In the genomic region with DNA sequence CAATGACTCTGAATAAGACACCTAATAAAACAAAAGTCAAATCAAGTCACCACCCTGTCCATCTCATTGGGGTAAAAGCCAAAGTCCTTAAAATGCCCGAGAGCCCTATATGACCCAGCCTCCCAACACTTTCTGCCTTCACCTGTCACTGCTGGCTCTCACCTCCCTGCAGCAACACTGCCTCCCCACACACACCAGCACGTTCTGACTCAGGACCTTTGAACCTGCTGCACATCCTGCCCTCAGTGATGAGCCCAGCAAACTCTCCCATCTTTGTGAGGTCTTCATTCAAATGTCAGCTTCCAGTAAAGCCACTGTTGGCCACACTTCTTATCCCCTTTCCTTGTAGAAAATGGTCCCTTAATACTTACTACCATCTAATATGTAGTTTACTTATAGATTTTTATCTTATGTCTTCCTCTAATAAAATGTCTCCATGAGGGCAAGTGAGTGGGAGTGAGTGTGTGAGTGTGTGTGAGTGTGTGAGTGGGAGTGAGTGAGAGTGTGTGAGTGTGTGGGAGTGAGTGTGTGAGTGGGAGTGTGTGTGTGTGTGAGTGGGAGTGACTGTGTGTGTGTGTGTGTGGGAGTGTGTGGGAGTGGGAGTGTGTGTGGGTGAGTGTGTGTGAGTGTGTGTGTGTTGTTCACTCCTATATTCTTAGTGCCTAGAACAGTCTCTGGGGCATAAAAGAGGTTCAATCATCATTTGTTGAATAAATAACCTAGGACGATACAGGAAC, we compare ENCODE assay signal across 20 cellular contexts.
DNase-seq lines count a peak whose midpoint lies in the region; ATAC-seq, FAIRE-seq and TF ChIP-seq lines count a peak whose summit lies in the region.
"Had no signal": no experiment of that assay in that cellular context is flagged by ENCODE, and none has a peak within 500 bp of the region (broad histone marks: within the 10 kb centered on the region; RNA-seq: fewer than 3 reads in every experiment).

No MANE protein-coding gene starts in this region.

- no peaks in the 10 kb centered on the region for H3K27me3 Mint-ChIP-seq in activated CD4-positive, alpha-beta T cell treated with anti-CD3 and anti-CD28 coated beads for 36 hours
- no peaks in the 10 kb centered on the region for H3K27me3 Mint-ChIP-seq in T-helper 17 cell
- H3K27me3 Mint-ChIP-seq in nephron progenitor cell (ENCODE audit: low read depth, poor library complexity): no peaks in the 10 kb centered on the region
- H3K27me3 Mint-ChIP-seq in T-helper 2 cell treated with Interferon-gamma antibody and Interleukin-4, amounts not matched to agents 5 μg/mL and 100 μg/mL, for 36 hours (ENCODE audit: low read depth): no peaks in the 10 kb centered on the region

- no peak overlapping the region for H3K27ac Mint-ChIP-seq in activated CD4-positive, alpha-beta T cell treated with anti-CD3 and anti-CD28 coated beads for 36 hours
- no peak overlapping the region for H3K27ac Mint-ChIP-seq in T-helper 17 cell
- H3K27ac Mint-ChIP-seq in nephron progenitor cell: peak overlapping the region; percentile 80
- H3K27ac Mint-ChIP-seq in T-helper 2 cell treated with Interferon-gamma antibody and Interleukin-4, amounts not matched to agents 5 μg/mL and 100 μg/mL, for 36 hours: no peak overlapping the region
- H3K27ac Mint-ChIP-seq: CD8-positive, alpha-beta T cell had no signal

- H3K9me3 Mint-ChIP-seq in activated CD4-positive, alpha-beta T cell treated with anti-CD3 and anti-CD28 coated beads for 36 hours (ENCODE audit: low read depth): no peaks in the 10 kb centered on the region
- peaks cover 12% of the 10 kb centered on the region for H3K9me3 Mint-ChIP-seq in nephron progenitor cell
- no peaks in the 10 kb centered on the region for H3K9me3 Mint-ChIP-seq in T-helper 2 cell treated with Interferon-gamma antibody and Interleukin-4, amounts not matched to agents 5 μg/mL and 100 μg/mL, for 36 hours
- H3K9me3 Mint-ChIP-seq: CD8-positive, alpha-beta T cell had no signal

- CTCF ChIA-PET in activated CD4-positive, alpha-beta T cell treated with anti-CD3 and anti-CD28 coated beads for 36 hours (lab: Charles Lee): no interaction called here

- peak; percentile 41 for FAIRE-seq in GM12891 (lab: Jason Lieb, UNC)
- FAIRE-seq: GM18507 had no signal

- H3K4me1 Mint-ChIP-seq in activated CD4-positive, alpha-beta T cell treated with anti-CD3 and anti-CD28 coated beads for 36 hours: peaks cover 2% of the 10 kb centered on the region
- no peaks in the 10 kb centered on the region for H3K4me1 Mint-ChIP-seq in T-helper 17 cell
- peaks cover 41% of the 10 kb centered on the region for H3K4me1 Mint-ChIP-seq in nephron progenitor cell
- H3K4me1 Mint-ChIP-seq in T-helper 2 cell treated with Interferon-gamma antibody and Interleukin-4, amounts not matched to agents 5 μg/mL and 100 μg/mL, for 36 hours (ENCODE audit: low read depth): no peaks in the 10 kb centered on the region

- POLR2A ChIA-PET in activated CD4-positive, alpha-beta T cell treated with anti-CD3 and anti-CD28 coated beads for 36 hours (lab: Charles Lee): no interaction called here

- TF ChIP-seq POLR2A in GM12891 (IDR thresholded peaks at IDR 0.05; ENCODE audit: low read depth, low read length): no peak

- peak; percentile 36 for DNase-seq in activated CD4-positive, alpha-beta T cell treated with anti-CD3 and anti-CD28 coated beads for 36 hours
- no peak for DNase-seq in activated CD4-positive, alpha-beta T cell treated with anti-CD3 and anti-CD28 coated beads, Interleukin-2, amount 50 U/mL, for 4 hours
- DNase-seq in GM12891 (ENCODE audit: insufficient read length, low spot score): no peak
- DNase-seq in T-helper 17 cell: no peak
- no peak for DNase-seq in nephron progenitor cell
- DNase-seq in T-helper 2 cell treated with Interferon-gamma antibody and Interleukin-4, amounts not matched to agents 5 μg/mL and 100 μg/mL, for 36 hours (ENCODE audit: low spot score): no peak
- DNase-seq in GDM1 (lab: John Stamatoyannopoulos, UW): no peak
- DNase-seq in central memory CD4-positive, alpha-beta T cell: no peak
- DNase-seq: ACHN; C1 segment of cervical spinal cord; Calu3; CD8-positive, alpha-beta T cell; DMS153; GOT3; KBM-7; NCI-H1092; NCI-H1436 treated with DMSO at 0.1 percent for 48 hours; NCI-H1930; NCI-H2227 treated with DMSO at 0.1 percent for 48 hours had no signal

- intact Hi-C loops in activated CD4-positive, alpha-beta T cell treated with anti-CD3 and anti-CD28 coated beads for 36 hours (cut with DNase I, micrococcal nuclease): no loop called here

- ATAC-seq in activated CD4-positive, alpha-beta T cell treated with anti-CD3 and anti-CD28 coated beads for 36 hours: peak; percentile 73
- ATAC-seq in T-helper 17 cell: no peak
- ATAC-seq: CD8-positive, alpha-beta T cell had no signal

- no peak for TF ChIP-seq CTCF in nephron progenitor cell (IDR thresholded peaks at IDR 0.05)

- H3K4me3 Mint-ChIP-seq in activated CD4-positive, alpha-beta T cell treated with anti-CD3 and anti-CD28 coated beads for 36 hours: no peak overlapping the region
- H3K4me3 Mint-ChIP-seq in T-helper 17 cell: peak overlapping the region; percentile 31
- no peak overlapping the region for H3K4me3 Mint-ChIP-seq in nephron progenitor cell
- no peak overlapping the region for H3K4me3 Mint-ChIP-seq in T-helper 2 cell treated with Interferon-gamma antibody and Interleukin-4, amounts not matched to agents 5 μg/mL and 100 μg/mL, for 36 hours
- H3K4me3 Mint-ChIP-seq: CD8-positive, alpha-beta T cell had no signal

- no peaks in the 10 kb centered on the region for H3K9me3 ChIP-seq in T-helper 17 cell (ENCODE audit: control insufficient read depth, low read length, poor library complexity, severe bottlenecking)

- H3K36me3 Mint-ChIP-seq in activated CD4-positive, alpha-beta T cell treated with anti-CD3 and anti-CD28 coated beads for 36 hours (ENCODE audit: low read depth): no peaks in the 10 kb centered on the region
- H3K36me3 Mint-ChIP-seq in T-helper 17 cell (ENCODE audit: low read depth): no peaks in the 10 kb centered on the region
- no peaks in the 10 kb centered on the region for H3K36me3 Mint-ChIP-seq in nephron progenitor cell (ENCODE audit: low read depth)
- no peaks in the 10 kb centered on the region for H3K36me3 Mint-ChIP-seq in T-helper 2 cell treated with Interferon-gamma antibody and Interleukin-4, amounts not matched to agents 5 μg/mL and 100 μg/mL, for 36 hours (ENCODE audit: low read depth)
- H3K36me3 Mint-ChIP-seq: CD8-positive, alpha-beta T cell had no signal

TF ChIP-seq in GM12891, 5 proteins besides CTCF, POLR2A, EP300 and RAD21:
- TF ChIP-seq TAF1 (IDR thresholded peaks at IDR 0.05; ENCODE audit: low read depth, low read length): no peak
- TF ChIP-seq POU2F2 (IDR thresholded peaks at IDR 0.05; ENCODE audit: low read depth, low read length): no peak
- no peak for TF ChIP-seq SPI1 (IDR thresholded peaks at IDR 0.05; ENCODE audit: low read depth, low read length)
- TF ChIP-seq POLR2AphosphoS5 (IDR thresholded peaks at IDR 0.05; ENCODE audit: low read depth, low read length): no peak
- TF ChIP-seq PAX5 (IDR thresholded peaks at IDR 0.05; ENCODE audit: insufficient read depth, low read length, severe bottlenecking): no peak
